In genomic region chr10:31219321-31219720, GRCh38 we compare ENCODE assay signal across 6 cellular contexts.
"Had no signal": no experiment of that assay in that cellular context is flagged by ENCODE, and none has a peak within 500 bp of the region (broad histone marks: within the 10 kb centered on the region; RNA-seq: fewer than 3 reads in every experiment).

No MANE protein-coding gene starts in this region.

- DNase-seq: H9, HCEC 1CT, KBM-7 had no signal

- H3K27ac ChIP-seq: HL-60 had no signal

- H3K4me3 ChIP-seq: GM23338 had no signal

- H2AFZ ChIP-seq: GM23338 had no signal

- ATAC-seq: GM23338, HepG2 had no signal

- H3K4me2 ChIP-seq: GM23338 had no signal
